Comparison of ENCODE assay signal across 24 cellular contexts in the genomic region with DNA sequence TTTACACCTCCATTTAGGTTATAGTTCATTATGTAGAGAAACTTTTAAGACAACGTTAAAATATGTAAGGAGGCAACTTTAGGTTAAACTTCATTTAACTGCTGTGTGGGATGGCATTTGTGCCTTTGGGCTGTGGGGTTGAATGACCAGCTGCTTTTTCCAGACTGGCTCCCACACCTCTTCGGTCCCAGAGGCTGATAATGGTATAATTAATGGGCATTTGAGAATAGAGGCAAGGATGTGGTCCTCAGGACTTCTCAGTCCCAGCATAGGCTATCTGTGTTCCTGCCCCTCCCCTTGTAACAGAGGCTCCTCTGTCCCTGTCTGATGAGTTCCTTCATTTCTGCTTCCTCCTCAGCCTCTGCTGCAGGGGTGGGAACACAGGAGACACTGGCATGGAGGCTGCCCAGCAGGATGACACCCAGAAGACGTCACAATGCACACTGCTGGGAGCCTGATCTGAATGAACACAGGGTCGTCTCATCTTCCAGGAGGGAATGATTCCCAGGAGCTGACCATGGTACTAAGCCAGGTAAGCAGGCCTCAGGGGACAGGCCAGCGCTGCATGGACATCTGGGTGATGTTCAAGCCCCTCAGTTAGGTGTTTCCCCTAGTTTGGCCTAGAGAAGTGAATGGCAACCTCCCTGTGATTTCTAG. TPM values are rescaled to one million over a fixed set of nuclear protein-coding genes. Genes with fewer than 3 reads are reported as not detected.
DNase-seq lines count a peak whose midpoint lies in the region; ATAC-seq, FAIRE-seq and TF ChIP-seq lines count a peak whose summit lies in the region.
"Had no signal": no experiment of that assay in that cellular context is flagged by ENCODE, and none has a peak within 500 bp of the region (broad histone marks: within the 10 kb centered on the region; RNA-seq: fewer than 3 reads in every experiment).

No MANE protein-coding gene starts in this region.

- FAIRE-seq in A549 (lab: Jason Lieb, UNC) (no peak), GM18507 (lab: Jason Lieb, UNC) (peak; percentile 49), D721Med (lab: Jason Lieb, UNC) (no peak)
- FAIRE-seq: endothelial cell of umbilical vein had no signal

- H3K27ac Mint-ChIP-seq in WTC11: no peak overlapping the region
- H3K27ac Mint-ChIP-seq: activated CD4-positive, alpha-beta memory T cell treated with anti-CD3 and anti-CD28 coated beads, Interleukin-2, amount 10 ng/mL, durations not matched to agents 7 days and 5 days; CD8-positive, alpha-beta T cell; mesothelial cell of epicardium; T-helper 2 cell treated with Interferon-gamma antibody and Interleukin-4, amounts not matched to agents 5 μg/mL and 100 μg/mL, for 36 hours had no signal

- TF ChIP-seq CTCF in A549 (IDR thresholded peaks at IDR 0.05): no peak
- TF ChIP-seq CTCF in WTC11 (IDR thresholded peaks at IDR 0.05): no peak
- no peak for TF ChIP-seq CTCF in D721Med (IDR thresholded peaks at IDR 0.05; ENCODE audit: insufficient read depth, missing control alignments)

- no peak overlapping the region for H3K4me2 ChIP-seq in A549

- peaks cover 32% of the 10 kb centered on the region for H3K27me3 Mint-ChIP-seq in WTC11 (ENCODE audit: low read depth)
- H3K27me3 Mint-ChIP-seq: naive B cell had no signal

- CTCF ChIA-PET in A549 (lab: Yijun Ruan, JAX) (no interaction called here), WTC11 (lab: Charles Lee) (no interaction called here)

- POLR2A ChIA-PET in A549 (lab: Yijun Ruan, JAX) (no interaction called here), WTC11 (lab: Charles Lee) (no interaction called here)

- 6% methylated on average over 4 of the region's 5 CpGs for WGBS in A549 (ENCODE audit: missing lambda C conversion rate)

- no peak overlapping the region for H3K27ac ChIP-seq in A549
- H3K27ac ChIP-seq: prostate gland, transverse colon had no signal

- no peaks in the 10 kb centered on the region for H3K4me1 ChIP-seq in A549
- H3K4me1 ChIP-seq: BE2C, prostate gland, transverse colon had no signal

- TF ChIP-seq POLR2A in A549 (IDR thresholded peaks at IDR 0.05; ENCODE audit: low read length): no peak

- TF ChIP-seq RAD21 in A549 (conservative IDR thresholded peaks at IDR 0.05 in 1 of 2, IDR thresholded peaks at IDR 0.05 in 1 of 2): no peak

- H3K36me3 Mint-ChIP-seq in WTC11: no peaks in the 10 kb centered on the region
- H3K36me3 Mint-ChIP-seq: CD8-positive, alpha-beta T cell; mesothelial cell of epicardium had no signal

- no peak overlapping the region for H3K4me3 Mint-ChIP-seq in WTC11
- H3K4me3 Mint-ChIP-seq: activated CD4-positive, alpha-beta memory T cell treated with anti-CD3 and anti-CD28 coated beads, Interleukin-2, amount 10 ng/mL, durations not matched to agents 7 days and 5 days; CD8-positive, alpha-beta T cell; mesothelial cell of epicardium; T-helper 2 cell treated with Interferon-gamma antibody and Interleukin-4, amounts not matched to agents 5 μg/mL and 100 μg/mL, for 36 hours had no signal

- H3K9me3 ChIP-seq in A549: no peaks in the 10 kb centered on the region
- H3K9me3 ChIP-seq: BE2C, prostate gland, transverse colon had no signal

- peaks cover 28% of the 10 kb centered on the region for H3K9me3 Mint-ChIP-seq in WTC11
- H3K9me3 Mint-ChIP-seq: activated CD4-positive, alpha-beta memory T cell treated with anti-CD3 and anti-CD28 coated beads, Interleukin-2, amount 10 ng/mL, durations not matched to agents 7 days and 5 days had no signal

- ATAC-seq in A549: no peak
- ATAC-seq in WTC11: no peak
- ATAC-seq in HG02884 (IDR thresholded peaks at IDR 0.05; ENCODE audit: unreplicated experiment): no peak
- ATAC-seq: CD8-positive, alpha-beta T cell had no signal

- TF ChIP-seq EP300 in A549 (IDR thresholded peaks at IDR 0.05): no peak

- H3K4me3 ChIP-seq in A549: no peak overlapping the region
- H3K4me3 ChIP-seq: prostate gland, transverse colon had no signal

- DNase-seq in A549 (ENCODE audit: low read depth in 1 of 2, low spot score in 1 of 2) (no peak), GM18507 (ENCODE audit: extremely low spot score, insufficient read length, low read depth) (no peak), WTC11 (ENCODE audit: low spot score) (no peak), left kidney (ENCODE audit: low read depth, low spot score) (peak; percentile 51), middle frontal gyrus (ENCODE audit: extremely low spot score, low spot score) (no peak), D721Med (ENCODE audit: insufficient read length, low spot score) (no peak), glomerular visceral epithelial cell (ENCODE audit: extremely low spot score) (no peak)
- DNase-seq: activated CD4-positive, alpha-beta memory T cell treated with anti-CD3 and anti-CD28 coated beads, Interleukin-2, amount 10 ng/mL, durations not matched to agents 7 days and 5 days; amniotic stem cell; BE2C; KG1; naive B cell; NCI-H2029; NCI-H526; NK-92 treated with Interleukin-12 subunit alpha and Interleukin-12 subunit beta, amount 100 ng/mL, for 24 hours; stimulated activated CD4-positive, alpha-beta T cell treated with anti-CD3 and anti-CD28 coated beads, Interleukin-4, amount 100 ng/mL, for 4 hours; transverse colon had no signal

- peaks cover 2% of the 10 kb centered on the region; the same call in 1 of the 2 replicates for H3K4me1 Mint-ChIP-seq in WTC11
- H3K4me1 Mint-ChIP-seq: activated CD4-positive, alpha-beta memory T cell treated with anti-CD3 and anti-CD28 coated beads, Interleukin-2, amount 10 ng/mL, durations not matched to agents 7 days and 5 days; brain; mesothelial cell of epicardium had no signal

TF ChIP-seq in A549, 52 proteins besides CTCF, POLR2A, EP300 and RAD21:
- TF ChIP-seq, protein P1, sequence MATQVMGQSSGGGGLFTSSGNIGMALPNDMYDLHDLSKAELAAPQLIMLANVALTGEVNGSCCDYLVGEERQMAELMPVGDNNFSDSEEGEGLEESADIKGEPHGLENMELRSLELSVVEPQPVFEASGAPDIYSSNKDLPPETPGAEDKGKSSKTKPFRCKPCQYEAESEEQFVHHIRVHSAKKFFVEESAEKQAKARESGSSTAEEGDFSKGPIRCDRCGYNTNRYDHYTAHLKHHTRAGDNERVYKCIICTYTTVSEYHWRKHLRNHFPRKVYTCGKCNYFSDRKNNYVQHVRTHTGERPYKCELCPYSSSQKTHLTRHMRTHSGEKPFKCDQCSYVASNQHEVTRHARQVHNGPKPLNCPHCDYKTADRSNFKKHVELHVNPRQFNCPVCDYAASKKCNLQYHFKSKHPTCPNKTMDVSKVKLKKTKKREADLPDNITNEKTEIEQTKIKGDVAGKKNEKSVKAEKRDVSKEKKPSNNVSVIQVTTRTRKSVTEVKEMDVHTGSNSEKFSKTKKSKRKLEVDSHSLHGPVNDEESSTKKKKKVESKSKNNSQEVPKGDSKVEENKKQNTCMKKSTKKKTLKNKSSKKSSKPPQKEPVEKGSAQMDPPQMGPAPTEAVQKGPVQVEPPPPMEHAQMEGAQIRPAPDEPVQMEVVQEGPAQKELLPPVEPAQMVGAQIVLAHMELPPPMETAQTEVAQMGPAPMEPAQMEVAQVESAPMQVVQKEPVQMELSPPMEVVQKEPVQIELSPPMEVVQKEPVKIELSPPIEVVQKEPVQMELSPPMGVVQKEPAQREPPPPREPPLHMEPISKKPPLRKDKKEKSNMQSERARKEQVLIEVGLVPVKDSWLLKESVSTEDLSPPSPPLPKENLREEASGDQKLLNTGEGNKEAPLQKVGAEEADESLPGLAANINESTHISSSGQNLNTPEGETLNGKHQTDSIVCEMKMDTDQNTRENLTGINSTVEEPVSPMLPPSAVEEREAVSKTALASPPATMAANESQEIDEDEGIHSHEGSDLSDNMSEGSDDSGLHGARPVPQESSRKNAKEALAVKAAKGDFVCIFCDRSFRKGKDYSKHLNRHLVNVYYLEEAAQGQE (IDR thresholded peaks at IDR 0.05): peak; percentile 41; the same call in 1 of the 2 replicates
- no peak for TF ChIP-seq EHF (CRISPR knock-in tag; IDR thresholded peaks at IDR 0.05)
TF ChIP-seq in A549: peak in this region for 1.

TF ChIP-seq in WTC11, 78 proteins besides CTCF, POLR2A, EP300 and RAD21:
- no peak for TF ChIP-seq ESRRA (CRISPR knock-in tag; IDR thresholded peaks at IDR 0.05; ENCODE audit: borderline replicate concordance)
- 0 out of 2 replicates have a peak, but pooled peaks have one; percentile 29 for TF ChIP-seq JUN (CRISPR knock-in tag; IDR thresholded peaks at IDR 0.05)
- TF ChIP-seq, protein P2, sequence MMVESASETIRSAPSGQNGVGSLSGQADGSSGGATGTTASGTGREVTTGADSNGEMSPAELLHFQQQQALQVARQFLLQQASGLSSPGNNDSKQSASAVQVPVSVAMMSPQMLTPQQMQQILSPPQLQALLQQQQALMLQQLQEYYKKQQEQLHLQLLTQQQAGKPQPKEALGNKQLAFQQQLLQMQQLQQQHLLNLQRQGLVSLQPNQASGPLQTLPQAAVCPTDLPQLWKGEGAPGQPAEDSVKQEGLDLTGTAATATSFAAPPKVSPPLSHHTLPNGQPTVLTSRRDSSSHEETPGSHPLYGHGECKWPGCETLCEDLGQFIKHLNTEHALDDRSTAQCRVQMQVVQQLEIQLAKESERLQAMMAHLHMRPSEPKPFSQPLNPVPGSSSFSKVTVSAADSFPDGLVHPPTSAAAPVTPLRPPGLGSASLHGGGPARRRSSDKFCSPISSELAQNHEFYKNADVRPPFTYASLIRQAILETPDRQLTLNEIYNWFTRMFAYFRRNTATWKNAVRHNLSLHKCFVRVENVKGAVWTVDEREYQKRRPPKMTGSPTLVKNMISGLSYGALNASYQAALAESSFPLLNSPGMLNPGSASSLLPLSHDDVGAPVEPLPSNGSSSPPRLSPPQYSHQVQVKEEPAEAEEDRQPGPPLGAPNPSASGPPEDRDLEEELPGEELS (CRISPR knock-in tag; IDR thresholded peaks at IDR 0.05): no peak

RNA-seq across cellular contexts. Expression of a gene that starts 17.1 kb away (rescaled TPM):
- 1.9 and 2.0 TPM in 2 replicates for polyA plus RNA-seq in A549 (2011; rRNA removed)
- polyA plus RNA-seq in A549 (2012; cell fraction: cytosol; rRNA removed): 2.9 and 3.6 TPM in 2 replicates
- 4.2 and 4.5 TPM in 2 replicates for polyA plus RNA-seq in A549 (2012; cell fraction: nucleus; rRNA removed)
- polyA plus RNA-seq in A549 (2017; fragmentation: RNase III; extraction: RNeasy Plus Mini Kit Qiagen cat#74134 plus additional on column Dnase treatment): 1.9 to 2.5 TPM (median 2.1 TPM) in 3 replicates
- polyA minus RNA-seq in A549 (2011; rRNA and poly(A)+ RNA removed): 2.9 and 3.5 TPM in 2 replicates
- 9.9 to 11.4 TPM (median 11.0 TPM) in 3 replicates for total RNA-seq in WTC11 (2021)
- total RNA-seq: CD8-positive, alpha-beta T cell had no signal
